ENCODE assay signal across 17 cellular contexts in genomic region chr20:61840661-61841455, GRCh38.
DNase-seq lines count a peak whose midpoint lies in the region; ATAC-seq, FAIRE-seq and TF ChIP-seq lines count a peak whose summit lies in the region.
"Had no signal": no experiment of that assay in that cellular context is flagged by ENCODE, and none has a peak within 500 bp of the region (broad histone marks: within the 10 kb centered on the region; RNA-seq: fewer than 3 reads in every experiment).

No MANE protein-coding gene starts in this region.

- H3K27ac ChIP-seq in right lobe of liver (no peak overlapping the region), HepG2 (ENCODE audit: extremely low read length, insufficient read depth, low read length) (no peak overlapping the region)
- H3K27ac ChIP-seq: BLaER1 had no signal

- no peak for ATAC-seq in right lobe of liver
- no peak for ATAC-seq in HepG2
- no peak for ATAC-seq in mucosa of descending colon
- ATAC-seq in HG02571 (IDR thresholded peaks at IDR 0.05; ENCODE audit: unreplicated experiment), result no peak
- ATAC-seq: HCT116 had no signal

- H3K36me3 ChIP-seq in right lobe of liver (no peaks in the 10 kb centered on the region), HepG2 (replicated peaks in 1 of 2; ENCODE audit: control insufficient read depth in 1 of 2, insufficient read depth in 2 of 2, low read length in 2 of 2) (no peaks in the 10 kb centered on the region), mucosa of descending colon (ENCODE audit: low read depth) (no peaks in the 10 kb centered on the region)
- H3K36me3 ChIP-seq: BLaER1 had no signal

- TF ChIP-seq EP300 in HepG2 (IDR thresholded peaks at IDR 0.05; ENCODE audit: low read depth in 2 of 2, low read length in 2 of 2) (no peak), HepG2 (CRISPR knock-in tag; IDR thresholded peaks at IDR 0.05; ENCODE audit: borderline replicate concordance) (no peak)

- H4K20me1 ChIP-seq in HepG2 (ENCODE audit: insufficient read depth, low read length), result no peaks in the 10 kb centered on the region; the same call in 1 of the 2 replicates
- H4K20me1 ChIP-seq: BLaER1 had no signal

- WGBS in right lobe of liver (ENCODE audit: insufficient coverage, low coverage, low lambda C conversion rate, missing lambda C conversion rate), result 74% methylated on average over 16 of the region's 30 CpGs
- WGBS in HepG2 (ENCODE audit: low lambda C conversion rate), result 48% methylated on average over 30 of the region's 30 CpGs

- TF ChIP-seq CTCF in right lobe of liver (IDR thresholded peaks at IDR 0.05) (no peak), HepG2 (CRISPR knock-in tag; IDR thresholded peaks at IDR 0.05) (no peak), mucosa of descending colon (IDR thresholded peaks at IDR 0.05) (no peak)

- H3K9me3 ChIP-seq in right lobe of liver, result no peaks in the 10 kb centered on the region
- no peaks in the 10 kb centered on the region for H3K9me3 ChIP-seq in HepG2 (ENCODE audit: low read length)
- no peaks in the 10 kb centered on the region for H3K9me3 ChIP-seq in mucosa of descending colon
- H3K9me3 ChIP-seq: BLaER1 had no signal

- no peak overlapping the region for H3K4me3 ChIP-seq in right lobe of liver
- no peak overlapping the region for H3K4me3 ChIP-seq in HepG2 (replicated peaks in 1 of 3; ENCODE audit: insufficient read depth in 1 of 3, low read depth in 2 of 3, low read length in 3 of 3)
- no peak overlapping the region for H3K4me3 ChIP-seq in mucosa of descending colon
- H3K4me3 ChIP-seq: BLaER1 had no signal

- H3K27me3 ChIP-seq in right lobe of liver, result no peaks in the 10 kb centered on the region
- peaks cover 16 to 81% of the 10 kb centered on the region in 2 experiments; a peak in 4 of 5 replicates for H3K27me3 ChIP-seq in HepG2 (ENCODE audit: control insufficient read depth in 1 of 2, insufficient read depth in 2 of 2, low read length in 2 of 2)
- H3K27me3 ChIP-seq: BLaER1 had no signal

- H3K79me2 ChIP-seq in HepG2 (ENCODE audit: insufficient read depth, low read length), result no peaks in the 10 kb centered on the region

- no peak overlapping the region for H3K4me2 ChIP-seq in HepG2 (ENCODE audit: low read depth, low read length)
- H3K4me2 ChIP-seq: BLaER1 had no signal

- POLR2A ChIA-PET in HepG2 (lab: Yijun Ruan, JAX), result no interaction called here

- CTCF ChIA-PET in HepG2 (lab: Yijun Ruan, JAX; ENCODE audit: low intra/inter-chr PET ratio, low total read pairs), result no interaction called here

- in situ Hi-C loops in HepG2 (cut with HindIII; ENCODE audit: extremely low pct_ligation_motif_present, low pct_unique_long_range_greater_than_20kb), result no loop called here

- no peak overlapping the region for H2AFZ ChIP-seq in HepG2 (ENCODE audit: low read length)

- H3K4me1 ChIP-seq in right lobe of liver (no peaks in the 10 kb centered on the region), HepG2 (ENCODE audit: insufficient read depth, low read length) (no peaks in the 10 kb centered on the region), mucosa of descending colon (ENCODE audit: low read depth) (no peaks in the 10 kb centered on the region)

- BruUV-seq in HepG2 (replicated peaks; lab: Mats Ljungman, UMichigan), result no TSS peak

- FAIRE-seq in HepG2 (lab: Jason Lieb, UNC) (no peak), GM12891 (lab: Jason Lieb, UNC) (no peak)

- intact Hi-C loops in right lobe of liver (cut with DNase I) (no loop called here), HepG2 (cut with micrococcal nuclease; ENCODE audit: unreplicated experiment) (no loop called here), mucosa of descending colon (cut with DNase I, micrococcal nuclease) (no loop called here), posterior vena cava (cut with DNase I) (no loop called here)

- no peak overlapping the region for H3K9ac ChIP-seq in HepG2 (ENCODE audit: insufficient read depth, low read depth, low read length)
- H3K9ac ChIP-seq: BLaER1 had no signal

- no peak for TF ChIP-seq POLR2A in right lobe of liver (IDR thresholded peaks at IDR 0.05)
- TF ChIP-seq POLR2A in HepG2 (IDR thresholded peaks at IDR 0.05; ENCODE audit: insufficient read depth in 1 of 2, low read depth in 2 of 2, low read length in 2 of 2), result no peak
- TF ChIP-seq POLR2A in GM12891 (IDR thresholded peaks at IDR 0.05; ENCODE audit: low read depth, low read length), result no peak

- TF ChIP-seq RAD21 in HepG2 (CRISPR knock-in tag; IDR thresholded peaks at IDR 0.05), result no peak

- DNase-seq in right lobe of liver (peak in 2 of 3 donors; percentile 3 to 34), HepG2 (ENCODE audit: low spot score) (no peak), mucosa of descending colon (peak in 2 of 3 donors; percentile 13 to 20), posterior vena cava (ENCODE audit: low spot score) (peak; percentile 48), SKM-1 (lab: John Stamatoyannopoulos, UW; ENCODE audit: unreplicated experiment) (no peak), GM12891 (ENCODE audit: insufficient read length, low spot score) (no peak)
- DNase-seq: 8988T; Calu3; CD4-positive, alpha-beta memory T cell; DMS79 treated with DMSO at 0.1 percent for 48 hours; GF-D8; GOT3; H7; HFFc6 had no signal

TF ChIP-seq in HepG2, 621 proteins besides CTCF, POLR2A, EP300 and RAD21:
- TF ChIP-seq ZBTB34 (CRISPR knock-in tag; IDR thresholded peaks at IDR 0.05) (no peak), ZKSCAN1 (IDR thresholded peaks at IDR 0.05; ENCODE audit: low read length) (no peak), PRPF4 (IDR thresholded peaks at IDR 0.05; ENCODE audit: low read depth, low read length, poor library complexity, severe bottlenecking) (no peak), MIER2 (CRISPR knock-in tag; IDR thresholded peaks at IDR 0.05) (no peak), PHF5A (CRISPR knock-in tag; IDR thresholded peaks at IDR 0.05; ENCODE audit: low read depth, unreplicated experiment) (no peak)

TF ChIP-seq in GM12891, 5 proteins besides CTCF, POLR2A, EP300 and RAD21:
- TF ChIP-seq PAX5 (IDR thresholded peaks at IDR 0.05; ENCODE audit: insufficient read depth, low read length, severe bottlenecking) (no peak), SPI1 (IDR thresholded peaks at IDR 0.05; ENCODE audit: low read depth, low read length) (no peak), POU2F2 (IDR thresholded peaks at IDR 0.05; ENCODE audit: low read depth, low read length) (no peak), POLR2AphosphoS5 (IDR thresholded peaks at IDR 0.05; ENCODE audit: low read depth, low read length) (no peak), TAF1 (IDR thresholded peaks at IDR 0.05; ENCODE audit: low read depth, low read length) (no peak)

Comparison
In these comparisons a context has a peak if more than half of its experiments do, and no peak if none do; other contexts are left out.
1. DNase-seq: peak in right lobe of liver (2 of 3), mucosa of descending colon (2 of 3) and posterior vena cava (single experiment); none in HepG2 (single experiment), SKM-1 (single experiment) and GM12891 (single experiment).